ENCODE assay signal across 14 cellular contexts in genomic region chr13:42832341-42833153, GRCh38. TPM values are rescaled to one million over a fixed set of nuclear protein-coding genes. Genes with fewer than 3 reads are reported as not detected.
A peak's percentile ranks its signal among the peaks of the same experiment; 100 is the strongest.
DNase-seq lines count a peak whose midpoint lies in the region; ATAC-seq, FAIRE-seq and TF ChIP-seq lines count a peak whose summit lies in the region.
"Had no signal": no experiment of that assay in that cellular context is flagged by ENCODE, and none has a peak within 500 bp of the region (broad histone marks: within the 10 kb centered on the region; RNA-seq: fewer than 3 reads in every experiment).

No MANE protein-coding gene starts in this region.

- H3K27me3 ChIP-seq in RWPE2 (ENCODE audit: insufficient read depth, poor library complexity, severe bottlenecking) (no peaks in the 10 kb centered on the region), small intestine (ENCODE audit: control insufficient read depth in 2 of 2, insufficient read depth in 2 of 2, low read length in 2 of 2) (no peaks in the 10 kb centered on the region)
- H3K27me3 ChIP-seq: cardiac muscle cell, neural progenitor cell had no signal

- H3K4me3 ChIP-seq in RWPE2 (ENCODE audit: severe bottlenecking) (no peak overlapping the region), foreskin fibroblast (ENCODE audit: low read depth in 1 of 2, low read length in 2 of 2) (no peak overlapping the region), small intestine (ENCODE audit: low read depth in 1 of 2, low read length in 2 of 2) (no peak overlapping the region)
- H3K4me3 ChIP-seq: cardiac muscle cell, neural progenitor cell had no signal

- H3K4me1 Mint-ChIP-seq in type B pancreatic cell (ENCODE audit: unreplicated experiment): peaks cover 10% of the 10 kb centered on the region
- H3K4me1 Mint-ChIP-seq: neural progenitor cell had no signal

- ATAC-seq in RWPE2 (ENCODE audit: low read depth): peak; percentile 74
- ATAC-seq: Panc1 had no signal

- FAIRE-seq in small intestine (lab: Jason Lieb, UNC) (no peak), H54 (lab: Jason Lieb, UNC) (no peak)

- no peaks in the 10 kb centered on the region for H3K27me3 Mint-ChIP-seq in type B pancreatic cell

- H3K27ac Mint-ChIP-seq in type B pancreatic cell: no peak overlapping the region
- H3K27ac Mint-ChIP-seq: neural progenitor cell had no signal

- H3K4me1 ChIP-seq in RWPE2 (ENCODE audit: insufficient read depth, poor library complexity, severe bottlenecking): peaks cover 13% of the 10 kb centered on the region
- H3K4me1 ChIP-seq in small intestine (ENCODE audit: control insufficient read depth in 2 of 2, insufficient read depth in 1 of 2, low read depth in 1 of 2, low read length in 1 of 2): peaks cover 0 to 3% of the 10 kb centered on the region in 2 donors
- H3K4me1 ChIP-seq: neural progenitor cell had no signal

- no peaks in the 10 kb centered on the region for H3K36me3 Mint-ChIP-seq in type B pancreatic cell
- H3K36me3 Mint-ChIP-seq: neural progenitor cell had no signal

- H3K27ac ChIP-seq in RWPE2 (ENCODE audit: poor library complexity, severe bottlenecking): peak overlapping the region; percentile 61
- no peak overlapping the region for H3K27ac ChIP-seq in small intestine (ENCODE audit: low read depth in 1 of 2, low read length in 1 of 2)
- H3K27ac ChIP-seq: 22Rv1, cardiac muscle cell, neural progenitor cell had no signal

- no peak for TF ChIP-seq POLR2A in H54 (IDR thresholded peaks at IDR 0.05; ENCODE audit: low read depth, low read length)

- H3K4me3 Mint-ChIP-seq in type B pancreatic cell: no peak overlapping the region
- H3K4me3 Mint-ChIP-seq: neural progenitor cell had no signal

- peak; percentile 1 for DNase-seq in NCI-H510A treated with DMSO at 0.1 percent for 48 hours (lab: John Stamatoyannopoulos, UW)
- no peak for DNase-seq in NCI-H510A (lab: John Stamatoyannopoulos, UW)
- no peak for DNase-seq in RWPE2 (ENCODE audit: low spot score)
- DNase-seq in foreskin fibroblast: peak; percentile 94 to 95
- DNase-seq in small intestine: peak; percentile 2
- DNase-seq in H54 (ENCODE audit: insufficient read length, low spot score): no peak
- no peak for DNase-seq in type B pancreatic cell (ENCODE audit: extremely low spot score, unreplicated experiment)
- DNase-seq in activated CD4-positive, alpha-beta T cell treated with anti-CD3 and anti-CD28 coated beads, Interleukin-2, amount 50 U/mL, for 1 hour: no peak
- DNase-seq: activated CD4-positive, alpha-beta T cell treated with anti-CD3 and anti-CD28 coated beads for 48 hours; NCI-H1105 had no signal

- WGBS in small intestine, 3 donors: 48 to 63% (median 62%) methylated on average over 10 of the region's 10 CpGs

- H3K9me3 ChIP-seq in RWPE2 (ENCODE audit: severe bottlenecking): no peaks in the 10 kb centered on the region
- no peaks in the 10 kb centered on the region for H3K9me3 ChIP-seq in small intestine (ENCODE audit: control insufficient read depth, low read depth)

- TF ChIP-seq CTCF in RWPE2 (IDR thresholded peaks at IDR 0.05; ENCODE audit: poor library complexity, severe bottlenecking) (no peak), foreskin fibroblast (IDR thresholded peaks at IDR 0.05; ENCODE audit: low read depth, low read length) (no peak), type B pancreatic cell (conservative IDR thresholded peaks at IDR 0.05) (no peak)

- no peaks in the 10 kb centered on the region for H3K36me3 ChIP-seq in RWPE2 (ENCODE audit: low read depth)
- H3K36me3 ChIP-seq in small intestine (ENCODE audit: control insufficient read depth in 2 of 2, insufficient read depth in 2 of 2, low read length in 2 of 2): no peaks in the 10 kb centered on the region
- H3K36me3 ChIP-seq: cardiac muscle cell, neural progenitor cell had no signal

- peaks cover 6% of the 10 kb centered on the region for H3K9me3 Mint-ChIP-seq in type B pancreatic cell
- H3K9me3 Mint-ChIP-seq: neural progenitor cell had no signal

RNA-seq across cellular contexts. Expression of gene FAM216B, which starts 51.2 kb away (rescaled TPM):
- under 1 TPM in 2 of 3 donors, not detected in 1; 0.12 to 0.27 TPM for polyA plus RNA-seq in small intestine
- total RNA-seq in type B pancreatic cell (ENCODE audit: low replicate concordance): 0.07 TPM in 1 of 2 replicates, not detected in the other
- total RNA-seq: cardiac muscle cell had no signal
- polyA plus RNA-seq: cardiac muscle cell had no signal

Comparison
In these comparisons a context has a peak if more than half of its experiments do, and no peak if none do; other contexts are left out.
1. DNase-seq: peak in NCI-H510A treated with DMSO at 0.1 percent for 48 hours (single experiment), foreskin fibroblast (2 of 2) and small intestine (single experiment); none in NCI-H510A (single experiment), RWPE2 (single experiment), H54 (single experiment), type B pancreatic cell (single experiment) and activated CD4-positive, alpha-beta T cell treated with anti-CD3 and anti-CD28 coated beads, Interleukin-2, amount 50 U/mL, for 1 hour (single experiment).